ENCODE assay signal across 8 cellular contexts in genomic region chr1:167601442-167602380, GRCh38. TPM values are rescaled to one million over a fixed set of nuclear protein-coding genes. Genes with fewer than 3 reads are reported as not detected.
DNase-seq lines count a peak whose midpoint lies in the region; ATAC-seq, FAIRE-seq and TF ChIP-seq lines count a peak whose summit lies in the region.

No MANE protein-coding gene starts in this region.

- H3K27me3 Mint-ChIP-seq in activated T-helper 17 cell treated with anti-CD3 and anti-CD28 coated beads, Interleukin-2, amount 50 U/mL, for 72 hours, result no peaks in the 10 kb centered on the region

- H3K27ac ChIP-seq in A549, result peak overlapping the region in 1 of 2 experiments; percentile 0; a peak in 1 of 6 replicates
- H3K27ac ChIP-seq in lung (ENCODE audit: low read depth in 1 of 2, low read length in 1 of 2), result peak overlapping the region; percentile 37 to 79
- no peak overlapping the region for H3K27ac ChIP-seq in aorta (ENCODE audit: low read depth in 1 of 2, low read length in 2 of 2)

- H3K4me3 ChIP-seq in A549, result no peak overlapping the region
- no peak overlapping the region for H3K4me3 ChIP-seq in lung
- H3K4me3 ChIP-seq in aorta (ENCODE audit: low read length in 2 of 2), result no peak overlapping the region

- peak overlapping the region; percentile 72 for H3K4me3 Mint-ChIP-seq in activated T-helper 17 cell treated with anti-CD3 and anti-CD28 coated beads, Interleukin-2, amount 50 U/mL, for 72 hours

- POLR2A ChIA-PET in A549 (lab: Yijun Ruan, JAX), result no interaction called here

- DNase-seq in A549 (ENCODE audit: low read depth in 1 of 2, low spot score in 1 of 2), result no peak
- DNase-seq in lung (ENCODE audit: low spot score), result peak; percentile 74
- peak in 1 of 2 donors; percentile 77 for DNase-seq in aorta
- no peak for DNase-seq in NCI-H774 (lab: John Stamatoyannopoulos, UW)
- no peak for DNase-seq in SHP77 (lab: John Stamatoyannopoulos, UW)

- no peak for TF ChIP-seq RAD21 in A549 (conservative IDR thresholded peaks at IDR 0.05 in 1 of 2, IDR thresholded peaks at IDR 0.05 in 1 of 2)

- no peaks in the 10 kb centered on the region for H3K36me3 ChIP-seq in lung (ENCODE audit: control insufficient read depth in 2 of 2, insufficient read depth in 2 of 2, low read length in 2 of 2)
- no peaks in the 10 kb centered on the region for H3K36me3 ChIP-seq in aorta (ENCODE audit: control insufficient read depth in 1 of 2, insufficient read depth in 2 of 2, low read length in 1 of 2)

- peak in 1 of 2 experiments; percentile 19; a peak in 1 of 5 replicates for TF ChIP-seq EP300 in A549 (IDR thresholded peaks at IDR 0.05)

- intact Hi-C loops in aorta (cut with DNase I), result loop anchor here in 1 of 2 donors (5.0 kb wide), 1 partner anchor 201 kb away; no protein-coding TSS in a partner anchor

- TF ChIP-seq CTCF in A549 (IDR thresholded peaks at IDR 0.05), result no peak
- TF ChIP-seq CTCF in lung (IDR thresholded peaks at IDR 0.05; ENCODE audit: control extremely low read depth, extremely low read depth), result no peak

- H3K27me3 ChIP-seq in lung (ENCODE audit: control insufficient read depth, insufficient read depth) (no peaks in the 10 kb centered on the region), aorta (ENCODE audit: control insufficient read depth in 1 of 2, insufficient read depth in 2 of 2, low read length in 1 of 2) (no peaks in the 10 kb centered on the region)

- CTCF ChIA-PET in A549 (lab: Yijun Ruan, JAX), result interaction anchor here (1.5 to 7.5 kb wide), 9 partner anchors 8 to 481 kb away, joined by 5 to 115 read pairs (median 7); no protein-coding TSS in a partner anchor

- peak overlapping the region; percentile 14; the same call in 2 of the 3 replicates for H3K4me2 ChIP-seq in A549

- FAIRE-seq in A549 (lab: Jason Lieb, UNC), result no peak

- no peak for TF ChIP-seq POLR2A in A549 (IDR thresholded peaks at IDR 0.05; ENCODE audit: low read length)

- H3K36me3 Mint-ChIP-seq in activated T-helper 17 cell treated with anti-CD3 and anti-CD28 coated beads, Interleukin-2, amount 50 U/mL, for 72 hours (ENCODE audit: low read depth), result no peaks in the 10 kb centered on the region

- H3K9me3 ChIP-seq in A549 (no peaks in the 10 kb centered on the region), lung (ENCODE audit: control insufficient read depth in 2 of 2, insufficient read depth in 1 of 2, low read length in 1 of 2) (no peaks in the 10 kb centered on the region), aorta (ENCODE audit: control insufficient read depth, low read length) (peaks cover 2% of the 10 kb centered on the region)

- H3K9me3 Mint-ChIP-seq in activated T-helper 17 cell treated with anti-CD3 and anti-CD28 coated beads, Interleukin-2, amount 50 U/mL, for 72 hours, result peaks cover under 1% of the 10 kb centered on the region

- H3K4me1 ChIP-seq in A549 (peaks cover 15% of the 10 kb centered on the region; the same call in 2 of the 3 replicates), lung (ENCODE audit: control insufficient read depth in 2 of 2, insufficient read depth in 2 of 2, low read length in 2 of 2) (peaks cover 11 to 17% of the 10 kb centered on the region in 2 donors), aorta (ENCODE audit: control insufficient read depth in 1 of 2, insufficient read depth in 2 of 2, low read length in 2 of 2) (no peaks in the 10 kb centered on the region)

- ATAC-seq in A549 (peak in 1 of 2 experiments; percentile 34; a peak in 2 of 6 replicates), HG03432 (IDR thresholded peaks at IDR 0.05; ENCODE audit: unreplicated experiment) (peak; percentile 32), lung (ENCODE audit: insufficient read depth, low FRiP score) (peak; percentile 83), aorta (ENCODE audit: low FRiP score) (peak; percentile 77), HG02970 (IDR thresholded peaks at IDR 0.05; ENCODE audit: low FRiP score, unreplicated experiment) (no peak)
- peak; percentile 23 for ATAC-seq in activated T-helper 17 cell treated with anti-CD3 and anti-CD28 coated beads, Interleukin-2, amount 50 U/mL, for 72 hours (replicated peaks)

- 76% methylated on average over 7 of the region's 8 CpGs for WGBS in A549 (ENCODE audit: missing lambda C conversion rate)
- WGBS in lung, 2 donors, result 19 to 44% methylated on average over 8 of the region's 8 CpGs
- 71 to 75% methylated on average over 8 of the region's 8 CpGs for WGBS in aorta, 2 donors

- H3K4me1 Mint-ChIP-seq in activated T-helper 17 cell treated with anti-CD3 and anti-CD28 coated beads, Interleukin-2, amount 50 U/mL, for 72 hours, result peaks cover 31% of the 10 kb centered on the region

- peak overlapping the region; percentile 85 for H3K27ac Mint-ChIP-seq in activated T-helper 17 cell treated with anti-CD3 and anti-CD28 coated beads, Interleukin-2, amount 50 U/mL, for 72 hours

TF ChIP-seq in A549, 52 proteins besides CTCF, POLR2A, EP300 and RAD21:
- TF ChIP-seq JUN (IDR thresholded peaks at IDR 0.05) (no peak), CEBPB (IDR thresholded peaks at IDR 0.05) (peak in 1 of 2 experiments; percentile 22; a peak in 1 of 4 replicates)
TF ChIP-seq in A549: peak in this region for 1.

RNA-seq across cellular contexts. Expression of gene RCSD1, which starts 28.3 kb away (rescaled TPM):
- polyA plus RNA-seq in A549 (2011; rRNA removed) (0.05 TPM in 1 of 2 replicates, not detected in the other), A549 (2017; fragmentation: RNase III; extraction: RNeasy Plus Mini Kit Qiagen cat#74134 plus additional on column Dnase treatment) (0.04 TPM in 1 of 3 replicates, not detected in the others), lung (10 to 100 TPM in 1 of 2 donors, 1 to 10 TPM in 1; 7.6 to 25.0 TPM), aorta (1 to 10 TPM; 8.7 to 9.9 TPM)
- polyA plus RNA-seq in A549 (2012; cell fraction: cytosol; rRNA removed), result 0.01 TPM in 1 of 2 replicates, not detected in the other
- polyA plus RNA-seq in A549 (2012; cell fraction: nucleus; rRNA removed), result 0.01 TPM in 1 of 2 replicates, not detected in the other
- not detected in 2 replicates for polyA minus RNA-seq in A549 (2011; rRNA and poly(A)+ RNA removed)
- 10 to 100 TPM; 69.0 to 75.5 TPM for total RNA-seq in activated T-helper 17 cell treated with anti-CD3 and anti-CD28 coated beads, Interleukin-2, amount 50 U/mL, for 72 hours
- total RNA-seq in lung (10 to 100 TPM; 22.7 to 29.4 TPM), aorta (10 to 100 TPM; 11.2 to 17.9 TPM)

RNA-seq across cellular contexts. Expression of gene CREG1, which starts 48.1 kb away (rescaled TPM):
- 129 and 132 TPM in 2 replicates for polyA plus RNA-seq in A549 (2011; rRNA removed)
- 39.0 and 55.6 TPM in 2 replicates for polyA plus RNA-seq in A549 (2012; cell fraction: cytosol; rRNA removed)
- polyA plus RNA-seq in A549 (2012; cell fraction: nucleus; rRNA removed), result 24.0 and 29.6 TPM in 2 replicates
- polyA plus RNA-seq in A549 (2017; fragmentation: RNase III; extraction: RNeasy Plus Mini Kit Qiagen cat#74134 plus additional on column Dnase treatment), result 64.6 to 70.2 TPM (median 65.3 TPM) in 3 replicates
- polyA minus RNA-seq in A549 (2011; rRNA and poly(A)+ RNA removed), result 20.5 and 23.4 TPM in 2 replicates
- total RNA-seq in activated T-helper 17 cell treated with anti-CD3 and anti-CD28 coated beads, Interleukin-2, amount 50 U/mL, for 72 hours, result 10 to 100 TPM; 10.8 to 13.2 TPM
- 100 to 1,000 TPM; 107 to 125 TPM for total RNA-seq in lung
- 100 to 1,000 TPM in 1 of 2 donors, 10 to 100 TPM in 1; 93.8 to 159 TPM for polyA plus RNA-seq in lung
- 100 to 1,000 TPM in 1 of 2 donors, 10 to 100 TPM in 1; 92.5 to 127 TPM for total RNA-seq in aorta
- polyA plus RNA-seq in aorta, result 100 to 1,000 TPM; 101 to 105 TPM

Comparison
In these comparisons a context has a peak if more than half of its experiments do, and no peak if none do; other contexts are left out.
1. H3K27ac ChIP-seq: peak in lung (2 of 2); none in aorta (0 of 2).
2. RNA of gene CREG1, which starts 48.1 kb away (total RNA-seq): 92.5 to 127 TPM in aorta and 107 to 125 TPM in lung; 10.8 to 13.2 TPM in activated T-helper 17 cell treated with anti-CD3 and anti-CD28 coated beads, Interleukin-2, amount 50 U/mL, for 72 hours; every median in the first group is over 4 times any median in the second.